ENCODE assay signal across 16 cellular contexts in the genomic region with DNA sequence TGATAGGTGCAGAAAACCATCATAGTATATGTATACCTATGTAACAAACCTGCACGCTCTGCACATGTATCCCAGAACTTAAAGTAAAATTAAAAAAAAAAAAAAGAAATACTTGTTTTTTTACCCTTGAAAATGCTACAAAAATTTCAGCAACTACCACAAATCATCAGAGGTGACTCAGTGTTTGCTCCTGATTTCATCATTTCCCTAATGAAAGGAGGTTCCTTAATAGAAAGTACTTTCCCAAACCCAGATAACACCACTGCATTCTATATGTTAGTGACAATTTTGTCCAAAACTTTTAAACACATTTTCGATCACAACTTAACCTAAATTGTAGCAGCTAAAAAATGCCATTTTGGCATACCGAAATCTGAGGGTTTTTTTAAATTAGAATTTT.
DNase-seq lines count a peak whose midpoint lies in the region; ATAC-seq and TF ChIP-seq lines count a peak whose summit lies in the region.
"Had no signal": no experiment of that assay in that cellular context is flagged by ENCODE, and none has a peak within 500 bp of the region (broad histone marks: within the 10 kb centered on the region; RNA-seq: fewer than 3 reads in every experiment).

No MANE protein-coding gene starts in this region.

- H2AFZ ChIP-seq in GM23248, result peak overlapping the region; percentile 54

- H3K27me3 ChIP-seq in GM23248 (replicated peaks; ENCODE audit: insufficient read depth), result no peaks in the 10 kb centered on the region

- peaks cover 32% of the 10 kb centered on the region for H3K4me1 ChIP-seq in GM23248 (ENCODE audit: insufficient read depth)

- in situ Hi-C loops in GM23248 (cut with MboI), result no loop called here

- ATAC-seq in HG02973 (IDR thresholded peaks at IDR 0.05; ENCODE audit: unreplicated experiment) (no peak), GM18511 (IDR thresholded peaks at IDR 0.05; ENCODE audit: unreplicated experiment) (no peak), HG03159 (IDR thresholded peaks at IDR 0.05; ENCODE audit: unreplicated experiment) (no peak)
- ATAC-seq: left lobe of liver; naive thymus-derived CD8-positive, alpha-beta T cell had no signal

- CTCF ChIA-PET in RWPE1 (lab: Yijun Ruan, JAX), result no interaction called here

- no peaks in the 10 kb centered on the region for H3K9me3 ChIP-seq in GM23248 (ENCODE audit: low read depth)

- H3K9ac ChIP-seq in GM23248, result no peak overlapping the region

- H3K9me2 ChIP-seq in GM23248 (ENCODE audit: insufficient read depth), result no peaks in the 10 kb centered on the region

- whole genome bisulfite sequencing in GM23248 (ENCODE audit: low coverage in 1 of 2, low lambda C conversion rate in 2 of 2, missing lambda C conversion rate in 2 of 2), 2 experiments, result 83 to 86% methylated on average over 3 of the region's 3 CpGs

- POLR2A ChIA-PET in RWPE1 (lab: Yijun Ruan, JAX; ENCODE audit: low non-redundant PET), result no interaction called here

- DNase-seq in AG08395 (ENCODE audit: low spot score) (peak; percentile 15), GM23248 (peak; percentile 74), RWPE1 (ENCODE audit: low spot score) (peak; percentile 26), fibroblast of peridontal ligament (ENCODE audit: extremely low read depth) (peak; percentile 68), glomerular visceral epithelial cell (ENCODE audit: extremely low spot score) (no peak)
- DNase-seq: GDM1; head of caudate nucleus; naive thymus-derived CD8-positive, alpha-beta T cell; NCI-H146; NCI-H774; stimulated activated CD4-positive, alpha-beta T cell treated with anti-CD3 and anti-CD28 coated beads, Interleukin-4, amount 100 ng/mL, for 4 hours had no signal

- no peaks in the 10 kb centered on the region for H4K20me1 ChIP-seq in GM23248 (ENCODE audit: insufficient read depth)

- H3K4me3 ChIP-seq in GM23248, result no peak overlapping the region

- H3K27ac ChIP-seq in GM23248, result peak overlapping the region; percentile 52
- H3K27ac ChIP-seq in RWPE1, result no peak overlapping the region
- H3K27ac ChIP-seq: C4-2B had no signal

- H3K4me2 ChIP-seq in GM23248 (ENCODE audit: unreplicated experiment), result peak overlapping the region; percentile 10

- no peak for TF ChIP-seq CTCF in RWPE1 (conservative IDR thresholded peaks at IDR 0.05; ENCODE audit: low read depth)

- H3F3A ChIP-seq in GM23248 (ENCODE audit: insufficient read depth), result peaks cover 3% of the 10 kb centered on the region; the same call in 1 of the 2 replicates

- no peaks in the 10 kb centered on the region for H3K36me3 ChIP-seq in GM23248 (ENCODE audit: low read depth)

- no peaks in the 10 kb centered on the region for H3K79me2 ChIP-seq in GM23248 (ENCODE audit: insufficient read depth)
